In genomic region chr13:36820222-36820621, GRCh38 we compare ENCODE assay signal across 8 cellular contexts. TPM values are rescaled to one million over a fixed set of nuclear protein-coding genes. Genes with fewer than 3 reads are reported as not detected.
DNase-seq lines count a peak whose midpoint lies in the region; ATAC-seq and TF ChIP-seq lines count a peak whose summit lies in the region.

No MANE protein-coding gene starts in this region.

- no peak overlapping the region for H2AFZ ChIP-seq in neuronal stem cell (ENCODE audit: low read length)

- H3K9ac ChIP-seq in neuronal stem cell (ENCODE audit: low read depth, low read length, poor library complexity), result no peak overlapping the region

- no peak overlapping the region for H2AK5ac ChIP-seq in neuronal stem cell (ENCODE audit: low read depth, low read length)

- peak; percentile 62 for ATAC-seq in GM21528 (IDR thresholded peaks at IDR 0.05; ENCODE audit: low FRiP score, unreplicated experiment)

- no peaks in the 10 kb centered on the region for H3K9me3 ChIP-seq in neuronal stem cell (replicated peaks in 1 of 2; ENCODE audit: control insufficient read depth in 2 of 2, insufficient read depth in 1 of 2, low read depth in 1 of 2, low read length in 2 of 2)

- no peak overlapping the region for H2BK12ac ChIP-seq in neuronal stem cell (ENCODE audit: low read length)

- H2BK15ac ChIP-seq in neuronal stem cell (ENCODE audit: low read length), result no peak overlapping the region

- no peaks in the 10 kb centered on the region for H3K27me3 ChIP-seq in neuronal stem cell (ENCODE audit: control insufficient read depth in 3 of 3, insufficient read depth in 3 of 3, low read depth in 1 of 3, low read length in 3 of 3)

- peaks cover under 1% of the 10 kb centered on the region for H3K27me3 Mint-ChIP-seq in IgD-negative memory B cell

- peaks cover 0 to 17% of the 10 kb centered on the region in 2 donors for H3K36me3 ChIP-seq in neuronal stem cell (replicated peaks in 1 of 2; ENCODE audit: control insufficient read depth in 2 of 2, insufficient read depth in 2 of 2, low read length in 2 of 2)

- no peaks in the 10 kb centered on the region for H3K9me3 Mint-ChIP-seq in IgD-negative memory B cell

- no CpG with 5 or more reads among the region's 4 CpGs for WGBS in neuronal stem cell (ENCODE audit: extremely low coverage in 2 of 2, insufficient read length in 2 of 2, insufficient replicate concordance in 1 of 2), 2 donors

- no peak overlapping the region for H3K23ac ChIP-seq in neuronal stem cell (ENCODE audit: low read depth, low read length, poor library complexity)

- H3K4me1 Mint-ChIP-seq in IgD-negative memory B cell, result peaks cover 34 to 37% (median 34%) of the 10 kb centered on the region in 3 donors

- TF ChIP-seq CTCF in GM10266 (IDR thresholded peaks at IDR 0.05; ENCODE audit: control insufficient read depth, insufficient read depth, low read depth, missing control alignments), result no peak
- TF ChIP-seq CTCF in cardiac fibroblast (IDR thresholded peaks at IDR 0.05; ENCODE audit: low read depth, low read length), result no peak

- peak overlapping the region; percentile 73 to 95 (median 88) for H3K27ac Mint-ChIP-seq in IgD-negative memory B cell

- no peak overlapping the region for H3K18ac ChIP-seq in neuronal stem cell (ENCODE audit: low read length)

- H4K8ac ChIP-seq in neuronal stem cell (ENCODE audit: low read depth, low read length), result no peak overlapping the region

- H3K4me3 Mint-ChIP-seq in IgD-negative memory B cell, result peak overlapping the region; percentile 92 to 98 (median 96)

- peaks cover 2% of the 10 kb centered on the region for H3K79me1 ChIP-seq in neuronal stem cell (ENCODE audit: low read depth, low read length)

- H3K36me3 Mint-ChIP-seq in IgD-negative memory B cell, result no peaks in the 10 kb centered on the region

- DNase-seq in GM10266 (ENCODE audit: extremely low spot score) (peak; percentile 58), cardiac fibroblast (ENCODE audit: low read depth in 2 of 2) (peak in 1 of 2 donors; percentile 21), neuronal stem cell (ENCODE audit: low spot score) (no peak), SW 1271 (lab: John Stamatoyannopoulos, UW) (no peak), SKM-1 (lab: John Stamatoyannopoulos, UW; ENCODE audit: unreplicated experiment) (no peak), Ammon's horn (ENCODE audit: low spot score) (no peak)

- H3K14ac ChIP-seq in neuronal stem cell (ENCODE audit: low read length), result no peak overlapping the region

- no peak overlapping the region for H3K4ac ChIP-seq in neuronal stem cell (ENCODE audit: low read length)

- no peak overlapping the region for H2BK5ac ChIP-seq in neuronal stem cell (ENCODE audit: low read length)

- no peak overlapping the region for H4K91ac ChIP-seq in neuronal stem cell (ENCODE audit: low read depth, low read length, poor library complexity)

- H3K27ac ChIP-seq in neuronal stem cell (replicated peaks; ENCODE audit: low read length), result no peak overlapping the region

- H3K4me2 ChIP-seq in neuronal stem cell (ENCODE audit: insufficient read depth, low read length, poor library complexity, severe bottlenecking), result peak overlapping the region; percentile 92

- H2BK120ac ChIP-seq in neuronal stem cell (ENCODE audit: low read depth, low read length), result no peak overlapping the region

- peak overlapping the region; percentile 81 to 83 for H3K4me3 ChIP-seq in cardiac fibroblast (replicated peaks in 1 of 2; ENCODE audit: low read depth in 2 of 2, low read length in 2 of 2)
- peak overlapping the region; percentile 75 to 93 for H3K4me3 ChIP-seq in neuronal stem cell (ENCODE audit: low read length in 2 of 2)

- H3K4me1 ChIP-seq in neuronal stem cell (ENCODE audit: control insufficient read depth in 2 of 2, insufficient read depth in 1 of 2, low read depth in 1 of 2, low read length in 2 of 2), result peaks cover 0 to 2% of the 10 kb centered on the region in 2 donors

RNA-seq across cellular contexts. Expression of gene RFXAP, which starts 1.2 kb away (rescaled TPM):
- 5.1 TPM for polyA plus RNA-seq in IgD-negative memory B cell
- 15.0 TPM for polyA plus RNA-seq in neuronal stem cell (2013, experiment 1 of 2)
- 14.3 TPM for polyA plus RNA-seq in neuronal stem cell (2013, experiment 2 of 2)
